In the genomic region with DNA sequence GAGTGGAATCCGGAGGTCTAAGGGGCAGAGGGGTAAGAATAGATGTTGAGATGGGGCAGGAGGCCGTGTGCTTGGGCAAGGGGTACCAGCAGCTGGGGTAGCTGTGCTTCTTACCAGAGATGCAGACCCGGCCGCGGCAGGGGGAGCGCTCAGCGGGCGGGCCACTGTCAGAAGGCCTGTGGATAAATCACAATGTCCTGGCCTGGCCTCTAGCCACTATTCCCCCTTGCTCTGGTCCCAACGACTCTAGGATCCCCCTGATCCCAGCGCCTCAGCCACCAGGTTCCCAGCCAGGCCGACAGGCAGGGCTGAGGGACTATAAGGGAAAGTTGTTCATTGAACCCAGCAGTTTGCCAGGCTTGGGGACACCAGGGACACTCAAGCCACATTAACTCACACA, we compare ENCODE assay signal across 20 cellular contexts.
"Had no signal": no experiment of that assay in that cellular context is flagged by ENCODE, and none has a peak within 500 bp of the region (broad histone marks: within the 10 kb centered on the region; RNA-seq: fewer than 3 reads in every experiment).

No MANE protein-coding gene starts in this region.

- H3K27ac ChIP-seq: gastrocnemius medialis, pancreas, prostate gland had no signal

- H3K4me3 ChIP-seq: gastrocnemius medialis, pancreas, prostate gland had no signal

- H3K4me1 ChIP-seq: gastrocnemius medialis, pancreas, prostate gland had no signal

- DNase-seq: activated CD4-positive, alpha-beta T cell treated with anti-CD3 and anti-CD28 coated beads for 36 hours; activated CD4-positive, CD25-positive, alpha-beta regulatory T cell; activated CD8-positive, alpha-beta memory T cell treated with anti-CD3 and anti-CD28 coated beads, Interleukin-2, amount 10 ng/mL, durations not matched to agents 7 days and 5 days; activated CD8-positive, alpha-beta T cell treated with anti-CD3 and anti-CD28 coated beads, Interleukin-2, amount 10 ng/mL, durations not matched to agents 7 days and 5 days; activated T-cell treated with anti-CD3 and anti-CD28 coated beads, Interleukin-2, amount 50 U/mL, for 48 hours; anterior cingulate cortex; dermis blood vessel endothelial cell; effector CD4-positive, alpha-beta T cell; erythroblast; gastrocnemius medialis; hippocampal formation; left cardiac atrium; natural killer cell; stimulated activated CD4-positive, alpha-beta T cell treated with anti-CD3 and anti-CD28 coated beads, Interleukin-2, amount 100 ng/mL, for 48 hours; substantia nigra had no signal

- H3K27me3 ChIP-seq: gastrocnemius medialis, pancreas had no signal

- FAIRE-seq: bronchial epithelial cell, endometrium, keratinocyte, pancreas had no signal

- H3K9me3 ChIP-seq: gastrocnemius medialis, pancreas, prostate gland had no signal

- ATAC-seq: activated CD8-positive, alpha-beta memory T cell treated with anti-CD3 and anti-CD28 coated beads, Interleukin-2, amount 10 ng/mL, durations not matched to agents 7 days and 5 days; activated CD8-positive, alpha-beta T cell treated with anti-CD3 and anti-CD28 coated beads, Interleukin-2, amount 10 ng/mL, durations not matched to agents 7 days and 5 days; gastrocnemius medialis; left cardiac atrium; natural killer cell had no signal
